ENCODE assay signal across 2 cellular contexts in the genomic region with DNA sequence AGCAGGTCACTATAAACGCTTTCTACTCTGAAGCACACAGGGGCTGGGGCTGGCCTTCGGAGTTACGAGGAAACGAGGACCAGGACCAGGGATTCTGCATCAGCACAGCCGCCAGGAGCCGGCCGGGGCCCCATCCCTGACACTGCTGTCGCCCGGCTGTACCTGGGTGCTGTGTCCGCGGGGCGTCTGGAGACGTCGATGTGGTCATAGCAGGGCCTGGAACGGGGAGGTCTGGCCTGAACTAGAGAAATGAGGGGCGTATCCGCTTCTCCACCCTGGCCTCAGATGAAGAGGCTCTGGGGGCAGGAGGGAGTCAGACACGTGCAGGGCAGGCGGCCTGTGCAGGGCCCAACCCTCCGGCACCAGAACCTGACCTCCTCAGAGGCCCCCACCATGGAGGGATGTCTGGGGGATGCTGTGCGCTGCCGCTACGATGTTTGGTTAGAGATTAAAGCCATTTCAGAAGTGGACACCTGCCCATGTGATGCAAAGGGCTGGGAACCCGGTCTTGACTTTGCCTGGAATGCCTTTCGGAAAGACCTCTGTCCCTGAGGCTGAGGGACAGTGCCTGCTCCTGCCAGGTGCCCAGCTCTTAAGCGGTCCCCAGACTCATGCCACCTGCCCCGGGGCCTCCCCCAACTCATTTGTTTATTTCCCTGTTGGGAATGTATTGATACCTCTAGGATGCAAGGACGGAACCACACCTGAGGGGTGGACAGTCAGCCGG.
TF ChIP-seq lines count a peak whose summit lies in the region.

No MANE protein-coding gene starts in this region.

TF ChIP-seq in SK-N-SH, 30 proteins besides CTCF, POLR2A, EP300 and RAD21:
- no peak for TF ChIP-seq MAX (IDR thresholded peaks at IDR 0.05; ENCODE audit: low read depth)
- no peak for TF ChIP-seq TCF12 (IDR thresholded peaks at IDR 0.05)
- no peak for TF ChIP-seq TEAD4 (IDR thresholded peaks at IDR 0.05; ENCODE audit: borderline replicate concordance, insufficient read depth)
- TF ChIP-seq, protein P1, sequence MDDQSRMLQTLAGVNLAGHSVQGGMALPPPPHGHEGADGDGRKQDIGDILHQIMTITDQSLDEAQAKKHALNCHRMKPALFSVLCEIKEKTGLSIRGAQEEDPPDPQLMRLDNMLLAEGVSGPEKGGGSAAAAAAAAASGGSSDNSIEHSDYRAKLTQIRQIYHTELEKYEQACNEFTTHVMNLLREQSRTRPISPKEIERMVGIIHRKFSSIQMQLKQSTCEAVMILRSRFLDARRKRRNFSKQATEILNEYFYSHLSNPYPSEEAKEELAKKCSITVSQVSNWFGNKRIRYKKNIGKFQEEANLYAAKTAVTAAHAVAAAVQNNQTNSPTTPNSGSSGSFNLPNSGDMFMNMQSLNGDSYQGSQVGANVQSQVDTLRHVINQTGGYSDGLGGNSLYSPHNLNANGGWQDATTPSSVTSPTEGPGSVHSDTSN (IDR thresholded peaks at IDR 0.05) = 0 out of 2 replicates have a peak, but pooled peaks have one; percentile 1

TF ChIP-seq in SK-N-SH treated with all-trans-retinoic acid at 6 μM for 48 hours, 23 proteins besides CTCF, POLR2A, EP300 and RAD21:
- no peak for TF ChIP-seq BACH2 (CRISPR knock-in tag; IDR thresholded peaks at IDR 0.05; ENCODE audit: borderline replicate concordance)
- TF ChIP-seq ESRRG (CRISPR knock-in tag; IDR thresholded peaks at IDR 0.05) = no peak
- TF ChIP-seq PPARA (CRISPR knock-in tag; IDR thresholded peaks at IDR 0.05; ENCODE audit: borderline replicate concordance) = no peak
- TF ChIP-seq, protein P2, sequence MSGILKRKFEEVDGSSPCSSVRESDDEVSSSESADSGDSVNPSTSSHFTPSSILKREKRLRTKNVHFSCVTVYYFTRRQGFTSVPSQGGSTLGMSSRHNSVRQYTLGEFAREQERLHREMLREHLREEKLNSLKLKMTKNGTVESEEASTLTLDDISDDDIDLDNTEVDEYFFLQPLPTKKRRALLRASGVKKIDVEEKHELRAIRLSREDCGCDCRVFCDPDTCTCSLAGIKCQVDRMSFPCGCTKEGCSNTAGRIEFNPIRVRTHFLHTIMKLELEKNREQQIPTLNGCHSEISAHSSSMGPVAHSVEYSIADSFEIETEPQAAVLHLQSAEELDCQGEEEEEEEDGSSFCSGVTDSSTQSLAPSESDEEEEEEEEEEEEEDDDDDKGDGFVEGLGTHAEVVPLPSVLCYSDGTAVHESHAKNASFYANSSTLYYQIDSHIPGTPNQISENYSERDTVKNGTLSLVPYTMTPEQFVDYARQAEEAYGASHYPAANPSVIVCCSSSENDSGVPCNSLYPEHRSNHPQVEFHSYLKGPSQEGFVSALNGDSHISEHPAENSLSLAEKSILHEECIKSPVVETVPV (CRISPR knock-in tag; IDR thresholded peaks at IDR 0.05) = no peak
- TF ChIP-seq, protein P3, sequence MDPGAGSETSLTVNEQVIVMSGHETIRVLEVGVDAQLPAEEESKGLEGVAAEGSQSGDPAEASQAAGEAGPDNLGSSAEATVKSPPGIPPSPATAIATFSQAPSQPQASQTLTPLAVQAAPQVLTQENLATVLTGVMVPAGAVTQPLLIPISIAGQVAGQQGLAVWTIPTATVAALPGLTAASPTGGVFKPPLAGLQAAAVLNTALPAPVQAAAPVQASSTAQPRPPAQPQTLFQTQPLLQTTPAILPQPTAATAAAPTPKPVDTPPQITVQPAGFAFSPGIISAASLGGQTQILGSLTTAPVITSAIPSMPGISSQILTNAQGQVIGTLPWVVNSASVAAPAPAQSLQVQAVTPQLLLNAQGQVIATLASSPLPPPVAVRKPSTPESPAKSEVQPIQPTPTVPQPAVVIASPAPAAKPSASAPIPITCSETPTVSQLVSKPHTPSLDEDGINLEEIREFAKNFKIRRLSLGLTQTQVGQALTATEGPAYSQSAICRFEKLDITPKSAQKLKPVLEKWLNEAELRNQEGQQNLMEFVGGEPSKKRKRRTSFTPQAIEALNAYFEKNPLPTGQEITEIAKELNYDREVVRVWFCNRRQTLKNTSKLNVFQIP (CRISPR knock-in tag; IDR thresholded peaks at IDR 0.05; ENCODE audit: borderline replicate concordance, low read depth) = no peak
- TF ChIP-seq SNAI2 (CRISPR knock-in tag; IDR thresholded peaks at IDR 0.05) = no peak
- no peak for TF ChIP-seq CSDC2 (CRISPR knock-in tag; IDR thresholded peaks at IDR 0.05)
- TF ChIP-seq TCF4 (CRISPR knock-in tag; IDR thresholded peaks at IDR 0.05; ENCODE audit: borderline replicate concordance) = no peak
- no peak for TF ChIP-seq RARB (CRISPR knock-in tag; IDR thresholded peaks at IDR 0.05)
- no peak for TF ChIP-seq TSHZ2 (CRISPR knock-in tag; IDR thresholded peaks at IDR 0.05)
- TF ChIP-seq ZNF565 (CRISPR knock-in tag; conservative IDR thresholded peaks at IDR 0.05; ENCODE audit: low read depth) = no peak
- no peak for TF ChIP-seq ZFP3 (CRISPR knock-in tag; IDR thresholded peaks at IDR 0.05)
- TF ChIP-seq TOX (CRISPR knock-in tag; IDR thresholded peaks at IDR 0.05; ENCODE audit: borderline replicate concordance) = no peak
- TF ChIP-seq GLIS3 (CRISPR knock-in tag; IDR thresholded peaks at IDR 0.05) = no peak
- TF ChIP-seq, protein P4, sequence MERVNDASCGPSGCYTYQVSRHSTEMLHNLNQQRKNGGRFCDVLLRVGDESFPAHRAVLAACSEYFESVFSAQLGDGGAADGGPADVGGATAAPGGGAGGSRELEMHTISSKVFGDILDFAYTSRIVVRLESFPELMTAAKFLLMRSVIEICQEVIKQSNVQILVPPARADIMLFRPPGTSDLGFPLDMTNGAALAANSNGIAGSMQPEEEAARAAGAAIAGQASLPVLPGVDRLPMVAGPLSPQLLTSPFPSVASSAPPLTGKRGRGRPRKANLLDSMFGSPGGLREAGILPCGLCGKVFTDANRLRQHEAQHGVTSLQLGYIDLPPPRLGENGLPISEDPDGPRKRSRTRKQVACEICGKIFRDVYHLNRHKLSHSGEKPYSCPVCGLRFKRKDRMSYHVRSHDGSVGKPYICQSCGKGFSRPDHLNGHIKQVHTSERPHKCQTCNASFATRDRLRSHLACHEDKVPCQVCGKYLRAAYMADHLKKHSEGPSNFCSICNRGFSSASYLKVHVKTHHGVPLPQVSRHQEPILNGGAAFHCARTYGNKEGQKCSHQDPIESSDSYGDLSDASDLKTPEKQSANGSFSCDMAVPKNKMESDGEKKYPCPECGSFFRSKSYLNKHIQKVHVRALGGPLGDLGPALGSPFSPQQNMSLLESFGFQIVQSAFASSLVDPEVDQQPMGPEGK (CRISPR knock-in tag; IDR thresholded peaks at IDR 0.05; ENCODE audit: borderline replicate concordance) = no peak
- TF ChIP-seq, protein P5, sequence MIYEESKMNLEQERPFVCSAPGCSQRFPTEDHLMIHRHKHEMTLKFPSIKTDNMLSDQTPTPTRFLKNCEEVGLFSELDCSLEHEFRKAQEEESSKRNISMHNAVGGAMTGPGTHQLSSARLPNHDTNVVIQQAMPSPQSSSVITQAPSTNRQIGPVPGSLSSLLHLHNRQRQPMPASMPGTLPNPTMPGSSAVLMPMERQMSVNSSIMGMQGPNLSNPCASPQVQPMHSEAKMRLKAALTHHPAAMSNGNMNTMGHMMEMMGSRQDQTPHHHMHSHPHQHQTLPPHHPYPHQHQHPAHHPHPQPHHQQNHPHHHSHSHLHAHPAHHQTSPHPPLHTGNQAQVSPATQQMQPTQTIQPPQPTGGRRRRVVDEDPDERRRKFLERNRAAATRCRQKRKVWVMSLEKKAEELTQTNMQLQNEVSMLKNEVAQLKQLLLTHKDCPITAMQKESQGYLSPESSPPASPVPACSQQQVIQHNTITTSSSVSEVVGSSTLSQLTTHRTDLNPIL (CRISPR knock-in tag; IDR thresholded peaks at IDR 0.05; ENCODE audit: low read depth) = no peak
- TF ChIP-seq ISL1 (CRISPR knock-in tag; IDR thresholded peaks at IDR 0.05) = no peak
- no peak for TF ChIP-seq ZNF8 (CRISPR knock-in tag; IDR thresholded peaks at IDR 0.05)
